In the genomic region with DNA sequence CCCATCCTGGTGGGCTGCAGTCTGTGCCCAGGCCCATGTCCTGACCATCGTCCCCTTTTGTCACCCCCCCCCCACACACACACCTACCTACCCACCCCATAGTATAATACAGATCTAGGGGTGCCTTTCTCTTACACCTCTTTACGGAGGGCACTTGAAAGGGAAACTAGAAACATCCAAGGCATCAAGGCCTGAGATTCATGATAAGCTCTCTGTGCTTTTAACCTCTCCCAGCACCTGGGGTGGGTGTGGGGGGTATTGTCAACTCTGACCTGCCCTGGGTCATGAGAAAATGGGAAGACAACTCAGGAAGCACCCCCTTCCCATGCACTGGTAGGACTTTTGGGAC, we compare ENCODE assay signal across 9 cellular contexts. TPM values are rescaled to one million over a fixed set of nuclear protein-coding genes. Genes with fewer than 3 reads are reported as not detected.
A peak's percentile ranks its signal among the peaks of the same experiment; 100 is the strongest.
DNase-seq lines count a peak whose midpoint lies in the region; ATAC-seq and TF ChIP-seq lines count a peak whose summit lies in the region.
"Had no signal": no experiment of that assay in that cellular context is flagged by ENCODE, and none has a peak within 500 bp of the region (broad histone marks: within the 10 kb centered on the region; RNA-seq: fewer than 3 reads in every experiment).

No MANE protein-coding gene starts in this region.

- intact Hi-C loops in gastrocnemius medialis (cut with DNase I; ENCODE audit: low total_unique reads) = no loop called here

- no peak for ATAC-seq in gastrocnemius medialis
- ATAC-seq in GM21529 (IDR thresholded peaks at IDR 0.05; ENCODE audit: unreplicated experiment) = no peak
- no peak for ATAC-seq in GM18858 (IDR thresholded peaks at IDR 0.05; ENCODE audit: unreplicated experiment)

- H3K27ac ChIP-seq in VCaP (peak overlapping the region; percentile 97), gastrocnemius medialis (peak overlapping the region; percentile 92 to 100 (median 99))

- H3K27me3 ChIP-seq in gastrocnemius medialis = no peaks in the 10 kb centered on the region

- DNase-seq in GM12865 (ENCODE audit: low read depth) (no peak), fibroblast of the aortic adventitia (ENCODE audit: low read depth) (no peak), gastrocnemius medialis (no peak), NCI-H2227 (lab: John Stamatoyannopoulos, UW; ENCODE audit: unreplicated experiment) (no peak)
- no peak for DNase-seq in stimulated activated CD4-positive, alpha-beta T cell treated with anti-CD3 and anti-CD28 coated beads, Interleukin-2, amount 100 ng/mL, for 24 hours
- DNase-seq: GOT3 had no signal

- no peaks in the 10 kb centered on the region for H3K9me3 ChIP-seq in gastrocnemius medialis

- peaks cover 35 to 51% of the 10 kb centered on the region in 2 donors for H3K4me1 ChIP-seq in gastrocnemius medialis

- H3K4me3 ChIP-seq in GM12865 (ENCODE audit: low read depth, low read length) (peak overlapping the region; percentile 56), fibroblast of the aortic adventitia (ENCODE audit: low read depth, low read length) (peak overlapping the region; percentile 74), gastrocnemius medialis (peak overlapping the region; percentile 88 to 99 (median 96))

- H3K36me3 ChIP-seq in gastrocnemius medialis = no peaks in the 10 kb centered on the region

- no peak for TF ChIP-seq CTCF in GM12865 (IDR thresholded peaks at IDR 0.05; ENCODE audit: insufficient read depth, low read depth, low read length, missing control alignments)
- no peak for TF ChIP-seq CTCF in VCaP (conservative IDR thresholded peaks at IDR 0.05)
- TF ChIP-seq CTCF in fibroblast of the aortic adventitia (IDR thresholded peaks at IDR 0.05; ENCODE audit: insufficient read depth, low read length) = no peak
- no peak for TF ChIP-seq CTCF in gastrocnemius medialis (IDR thresholded peaks at IDR 0.05 in 4 of 5, conservative IDR thresholded peaks at IDR 0.05 in 1 of 5)

- in situ Hi-C loops in gastrocnemius medialis (cut with MboI; ENCODE audit: low sequenced_read_pairs in 4 of 4) = no loop called here

- TF ChIP-seq POLR2A in gastrocnemius medialis (IDR thresholded peaks at IDR 0.05) = no peak

RNA-seq across cellular contexts. Expression of a gene that starts 1.6 kb away (rescaled TPM):
- total RNA-seq in fibroblast of the aortic adventitia (ENCODE audit: low replicate concordance) = 1.1 and 8.5 TPM in 2 replicates
- 10 to 100 TPM in 3 of 4 donors, 1 to 10 TPM in 1; 8.4 to 35.2 (median 28.7) TPM for total RNA-seq in gastrocnemius medialis

RNA-seq across cellular contexts. Expression of a gene that starts 37.6 kb away (rescaled TPM):
- total RNA-seq in fibroblast of the aortic adventitia (ENCODE audit: low replicate concordance) = 0.27 and 0.41 TPM in 2 replicates
- not detected for total RNA-seq in gastrocnemius medialis
